In genomic region chr19:37217855-37218591, GRCh38 we compare ENCODE assay signal across 1 cellular context.
TF ChIP-seq lines count a peak whose summit lies in the region.

Gene ZNF383, plus strand, starts transcription at chr19:37218214. Its CDS starts 12,240 bp downstream, at chr19:37230454.

TF ChIP-seq in H1, 55 proteins besides CTCF, POLR2A, EP300 and RAD21:
- TF ChIP-seq ATF2 (IDR thresholded peaks at IDR 0.05; ENCODE audit: low read length) (no peak), CHD1 (IDR thresholded peaks at IDR 0.05; ENCODE audit: low read depth, low read length) (no peak), SUZ12 (IDR thresholded peaks at IDR 0.05; ENCODE audit: low read length) (no peak), JUND (IDR thresholded peaks at IDR 0.05; ENCODE audit: low read length) (no peak), PHF8 (conservative IDR thresholded peaks at IDR 0.05; ENCODE audit: low read depth, low read length) (peak; percentile 99), JUN (IDR thresholded peaks at IDR 0.05; ENCODE audit: low read depth, low read length) (no peak), TAF1 (IDR thresholded peaks at IDR 0.05; ENCODE audit: low read depth, low read length) (peak; percentile 91), YY1 (IDR thresholded peaks at IDR 0.05; ENCODE audit: low read depth, low read length) (peak; percentile 94), FOSL1 (IDR thresholded peaks at IDR 0.05; ENCODE audit: insufficient read depth, low read depth, low read length) (no peak), CTBP2 (IDR thresholded peaks at IDR 0.05; ENCODE audit: borderline replicate concordance, insufficient read depth, insufficient read length, low read length) (no peak), TEAD4 (IDR thresholded peaks at IDR 0.05; ENCODE audit: low read depth, low read length) (no peak), CHD2 (IDR thresholded peaks at IDR 0.05; ENCODE audit: low read length) (0 out of 2 replicates have a peak, but pooled peaks have one; percentile 58), ASH2L (IDR thresholded peaks at IDR 0.05; ENCODE audit: low read length) (peak; percentile 93), NRF1 (IDR thresholded peaks at IDR 0.05; ENCODE audit: low read depth, low read length) (no peak), NANOG (IDR thresholded peaks at IDR 0.05; ENCODE audit: insufficient read depth, low read depth, low read length, poor library complexity, severe bottlenecking) (peak; percentile 2), SP4 (IDR thresholded peaks at IDR 0.05; ENCODE audit: low read length) (peak; percentile 91; the same call in 1 of the 2 replicates), BRCA1 (IDR thresholded peaks at IDR 0.05; ENCODE audit: low read depth, low read length) (no peak), MAFK (IDR thresholded peaks at IDR 0.05; ENCODE audit: low read depth, low read length) (no peak), ATF3 (IDR thresholded peaks at IDR 0.05; ENCODE audit: insufficient read depth, low read depth, low read length) (no peak), RBBP5 (IDR thresholded peaks at IDR 0.05; ENCODE audit: borderline replicate concordance, low read depth, low read length) (no peak; the same call in 1 of the 2 replicates), RFX5 (IDR thresholded peaks at IDR 0.05; ENCODE audit: borderline replicate concordance, low read depth, low read length) (no peak), SIX5 (IDR thresholded peaks at IDR 0.05; ENCODE audit: low read depth, low read length) (peak; percentile 43; the same call in 1 of the 2 replicates), GABPA (IDR thresholded peaks at IDR 0.05; ENCODE audit: borderline replicate concordance, insufficient read depth, low read length) (no peak), EZH2 (IDR thresholded peaks at IDR 0.05; ENCODE audit: low read depth, low read length, severe bottlenecking) (no peak), POU5F1 (IDR thresholded peaks at IDR 0.05; ENCODE audit: low read depth, low read length) (no peak), SIRT6 (IDR thresholded peaks at IDR 0.05; ENCODE audit: low read length) (no peak), CHD7 (IDR thresholded peaks at IDR 0.05; ENCODE audit: insufficient replicate concordance, low read length) (no peak), KDM5A (IDR thresholded peaks at IDR 0.05; ENCODE audit: low read length) (peak; percentile 95), RXRA (IDR thresholded peaks at IDR 0.05; ENCODE audit: insufficient read depth, low read depth, low read length) (no peak), TAF7 (optimal IDR thresholded peaks at IDR 0.05; ENCODE audit: borderline replicate concordance, low read depth, low read length) (peak; percentile 72), USF2 (IDR thresholded peaks at IDR 0.05; ENCODE audit: low read length) (no peak), BACH1 (IDR thresholded peaks at IDR 0.05; ENCODE audit: low read length) (no peak), CEBPB (IDR thresholded peaks at IDR 0.05; ENCODE audit: low read depth, low read length) (no peak), SP1 (IDR thresholded peaks at IDR 0.05; ENCODE audit: low read depth, low read length) (0 out of 2 replicates have a peak, but pooled peaks have one; percentile 33), CBX8 (IDR thresholded peaks at IDR 0.05; ENCODE audit: borderline replicate concordance, low read depth, low read length) (no peak), CREB1 (IDR thresholded peaks at IDR 0.05) (no peak), HDAC2 (IDR thresholded peaks at IDR 0.05; ENCODE audit: borderline replicate concordance in 1 of 2, low read depth in 2 of 2, low read length in 2 of 2) (peak in 1 of 2 experiments; percentile 95; a peak in 2 of 4 replicates), RNF2 (IDR thresholded peaks at IDR 0.05; ENCODE audit: borderline replicate concordance, low read depth, low read length, missing control alignments, poor library complexity, severe bottlenecking) (no peak), SP2 (IDR thresholded peaks at IDR 0.05; ENCODE audit: low read length) (no peak), POLR2AphosphoS5 (IDR thresholded peaks at IDR 0.05; ENCODE audit: low read depth, low read length) (peak; percentile 73; the same call in 1 of the 2 replicates), MAX (IDR thresholded peaks at IDR 0.05) (peak; percentile 54; the same call in 1 of the 2 replicates), EGR1 (IDR thresholded peaks at IDR 0.05; ENCODE audit: borderline replicate concordance, low read depth, low read length) (no peak), TBP (IDR thresholded peaks at IDR 0.05; ENCODE audit: low read depth, low read length) (peak; percentile 66), ZNF274 (IDR thresholded peaks at IDR 0.05; ENCODE audit: borderline replicate concordance, extremely low read depth, low read length) (no peak), GTF2F1 (IDR thresholded peaks at IDR 0.05; ENCODE audit: borderline replicate concordance, low read depth, low read length) (no peak), HDAC6 (IDR thresholded peaks at IDR 0.05; ENCODE audit: low read depth, low read length) (no peak), SIN3A (conservative IDR thresholded peaks at IDR 0.05 in 1 of 2, IDR thresholded peaks at IDR 0.05 in 1 of 2; ENCODE audit: low read depth in 1 of 2, low read length in 2 of 2) (peak; percentile 17 to 85; a peak in 2 of 4 replicates), SRF (IDR thresholded peaks at IDR 0.05; ENCODE audit: low read depth, low read length) (no peak), BCL11A (IDR thresholded peaks at IDR 0.05; ENCODE audit: low read depth in 2 of 2, low read length in 2 of 2) (no peak), KDM1A (IDR thresholded peaks at IDR 0.05; ENCODE audit: borderline replicate concordance, low read length) (no peak), TCF12 (IDR thresholded peaks at IDR 0.05; ENCODE audit: low read depth, low read length) (no peak), SAP30 (IDR thresholded peaks at IDR 0.05; ENCODE audit: insufficient read depth, insufficient replicate concordance, low read length) (peak; percentile 46), E2F6 (IDR thresholded peaks at IDR 0.05) (no peak), KDM4A (IDR thresholded peaks at IDR 0.05; ENCODE audit: low read depth, low read length, severe bottlenecking) (peak; percentile 65), CBX5 (IDR thresholded peaks at IDR 0.05; ENCODE audit: low read depth, low read length) (no peak)
